Comparison of ENCODE assay signal across 35 cellular contexts in genomic region chr6:106770663-106771062, GRCh38.
"Had no signal": no experiment of that assay in that cellular context is flagged by ENCODE, and none has a peak within 500 bp of the region (broad histone marks: within the 10 kb centered on the region; RNA-seq: fewer than 3 reads in every experiment).

No MANE protein-coding gene starts in this region.

- H3K4me3 ChIP-seq: MG63 had no signal

- H3K27me3 ChIP-seq: MG63 had no signal

- DNase-seq: Karpas-422, Kasumi-1, MG63, MM.1S, MV-4-11, NCI-H1048, NCI-H1092, NCI-H1092 treated with DMSO at 0.1 percent for 48 hours, NCI-H1105, NCI-H1105 treated with DMSO at 0.1 percent for 48 hours, NCI-H1417, NCI-H1417 treated with DMSO at 0.1 percent for 48 hours, NCI-H1436, NCI-H1436 treated with DMSO at 0.1 percent for 48 hours, NCI-H146, NCI-H1694, NCI-H1694 treated with DMSO at 0.1 percent for 48 hours, NCI-H187, NCI-H187 treated with DMSO at 0.1 percent for 48 hours, NCI-H1930, NCI-H2029, NCI-H2029 treated with DMSO at 0.1 percent for 48 hours, NCI-H2081, NCI-H2081 treated with DMSO at 0.1 percent for 48 hours, NCI-H2107, NCI-H2171, NCI-H2171 treated with DMSO at 0.1 percent for 48 hours, NCI-H2227 treated with DMSO at 0.1 percent for 48 hours, NCI-H226, NCI-H345, NCI-H446, NCI-H446 treated with DMSO at 0.1 percent for 48 hours, NCI-H510A, NCI-H510A treated with DMSO at 0.1 percent for 48 hours, NCI-H524 had no signal

- H3K36me3 ChIP-seq: MG63 had no signal
